In the genomic region with DNA sequence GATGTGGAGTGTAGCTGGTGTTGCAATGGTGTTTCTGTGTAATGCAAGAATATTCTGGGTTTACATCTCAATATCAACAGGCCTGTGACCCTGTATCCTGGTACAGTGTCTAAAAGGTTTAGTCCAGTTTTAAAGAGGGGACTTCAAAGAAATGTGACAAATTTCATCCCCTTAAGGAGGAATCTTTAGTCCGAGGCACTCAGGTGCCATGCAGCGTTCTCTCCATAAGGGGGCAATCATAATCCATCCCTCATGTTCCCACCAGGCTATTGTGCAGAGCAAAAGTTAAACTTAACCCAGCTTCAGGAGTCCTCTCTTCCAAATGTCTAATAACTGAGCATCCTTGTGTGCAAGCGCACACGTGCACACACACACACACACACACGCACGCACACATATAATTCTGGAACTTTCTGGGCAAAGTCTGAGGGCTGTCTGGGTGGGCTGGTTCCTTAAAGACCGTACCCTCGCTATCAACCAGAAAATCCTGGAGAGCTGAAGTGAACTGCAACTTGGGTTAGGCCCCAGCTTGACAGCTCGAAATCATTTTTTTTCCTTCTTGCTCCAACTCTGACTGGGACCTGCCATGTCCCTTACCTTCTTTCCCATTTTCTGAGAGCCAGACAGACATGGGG, we compare ENCODE assay signal across 9 cellular contexts. TPM values are rescaled to one million over a fixed set of nuclear protein-coding genes. Genes with fewer than 3 reads are reported as not detected.
A peak's percentile ranks its signal among the peaks of the same experiment; 100 is the strongest.
DNase-seq lines count a peak whose midpoint lies in the region; ATAC-seq and TF ChIP-seq lines count a peak whose summit lies in the region.
"Had no signal": no experiment of that assay in that cellular context is flagged by ENCODE, and none has a peak within 500 bp of the region (broad histone marks: within the 10 kb centered on the region; RNA-seq: fewer than 3 reads in every experiment).

No MANE protein-coding gene starts in this region.

- no peak overlapping the region for H2AFZ ChIP-seq in SU-DHL-6 (ENCODE audit: low read depth, low read length, severe bottlenecking)

- no peak overlapping the region for H3K9ac ChIP-seq in SU-DHL-6 (ENCODE audit: low read length)

- H3K4me2 ChIP-seq in SU-DHL-6 (ENCODE audit: low read depth, low read length, poor library complexity, severe bottlenecking), result no peak overlapping the region

- H3F3A ChIP-seq in SU-DHL-6 (ENCODE audit: insufficient read depth), result no peaks in the 10 kb centered on the region

- H4K20me1 ChIP-seq in SU-DHL-6 (ENCODE audit: low read depth, low read length), result no peaks in the 10 kb centered on the region

- no peak overlapping the region for H3K4me3 ChIP-seq in SU-DHL-6 (ENCODE audit: insufficient read depth, low read length, poor library complexity, severe bottlenecking)

- peak; percentile 43 for DNase-seq in NCI-H748 (lab: John Stamatoyannopoulos, UW; ENCODE audit: unreplicated experiment)
- no peak for DNase-seq in NCI-H748 treated with DMSO at 0.1 percent for 48 hours (lab: John Stamatoyannopoulos, UW)
- DNase-seq in foreskin keratinocyte, result no peak
- peak; percentile 27 for DNase-seq in progenitor cell of endocrine pancreas (ENCODE audit: low spot score, unreplicated experiment)
- DNase-seq in ureter (ENCODE audit: low spot score), result no peak

- H3K9me3 Mint-ChIP-seq in progenitor cell of endocrine pancreas (ENCODE audit: low read depth), result no peaks in the 10 kb centered on the region

- H3K36me3 ChIP-seq in SU-DHL-6 (ENCODE audit: low read length), result no peaks in the 10 kb centered on the region

- no peak overlapping the region for H3K27ac Mint-ChIP-seq in progenitor cell of endocrine pancreas
- H3K27ac Mint-ChIP-seq: activated naive CD8-positive, alpha-beta T cell had no signal

- H3K4me3 Mint-ChIP-seq in progenitor cell of endocrine pancreas (ENCODE audit: low read depth), result no peak overlapping the region
- H3K4me3 Mint-ChIP-seq: activated naive CD8-positive, alpha-beta T cell had no signal

- H3K4me1 Mint-ChIP-seq in progenitor cell of endocrine pancreas (ENCODE audit: low read depth), result peaks cover 6% of the 10 kb centered on the region

- TF ChIP-seq CTCF in LNCAP (IDR thresholded peaks at IDR 0.05) (peak; percentile 85), SU-DHL-6 (IDR thresholded peaks at IDR 0.05; ENCODE audit: insufficient read depth, low read length, poor library complexity, severe bottlenecking) (peak; percentile 75), foreskin keratinocyte (conservative IDR thresholded peaks at IDR 0.05) (peak; percentile 75), progenitor cell of endocrine pancreas (IDR thresholded peaks at IDR 0.05; ENCODE audit: unreplicated experiment) (peak; percentile 85)

- H3K27ac ChIP-seq in SU-DHL-6 (ENCODE audit: low read depth, low read length), result no peak overlapping the region
- no peak overlapping the region for H3K27ac ChIP-seq in foreskin keratinocyte

- no peaks in the 10 kb centered on the region for H3K9me3 ChIP-seq in SU-DHL-6 (ENCODE audit: insufficient read depth, low read length)

- no peaks in the 10 kb centered on the region for H3K79me2 ChIP-seq in SU-DHL-6 (ENCODE audit: insufficient read depth, low read length)

- no peaks in the 10 kb centered on the region for H3K9me2 ChIP-seq in SU-DHL-6 (replicated peaks; ENCODE audit: insufficient read depth, low read length)

- no peaks in the 10 kb centered on the region for H3K27me3 ChIP-seq in SU-DHL-6 (ENCODE audit: low read length)
- H3K27me3 ChIP-seq in foreskin keratinocyte, result no peaks in the 10 kb centered on the region

- H3K27me3 Mint-ChIP-seq in progenitor cell of endocrine pancreas, result peaks cover 16% of the 10 kb centered on the region
- H3K27me3 Mint-ChIP-seq: activated naive CD8-positive, alpha-beta T cell had no signal

- H3K36me3 Mint-ChIP-seq in progenitor cell of endocrine pancreas (ENCODE audit: insufficient read depth), result no peaks in the 10 kb centered on the region
- H3K36me3 Mint-ChIP-seq: activated naive CD8-positive, alpha-beta T cell had no signal

- no peaks in the 10 kb centered on the region for H3K4me1 ChIP-seq in foreskin keratinocyte

- peak; percentile 61 for ATAC-seq in foreskin keratinocyte
- ATAC-seq in GM21515 (IDR thresholded peaks at IDR 0.05; ENCODE audit: unreplicated experiment), result no peak

RNA-seq across cellular contexts. Expression of a gene that starts 46.0 kb away (rescaled TPM):
- total RNA-seq in foreskin keratinocyte, result not detected in 2 replicates
- not detected in 2 replicates for polyA plus RNA-seq in foreskin keratinocyte
- 7.1 and 8.4 TPM in 2 replicates for total RNA-seq in progenitor cell of endocrine pancreas
- 0.05 TPM for total RNA-seq in ureter

Comparison
In these comparisons a context has a peak if more than half of its experiments do, and no peak if none do; other contexts are left out.
1. DNase-seq: peak in NCI-H748 (single experiment) and progenitor cell of endocrine pancreas (single experiment); none in NCI-H748 treated with DMSO at 0.1 percent for 48 hours (single experiment), foreskin keratinocyte (0 of 2) and ureter (single experiment).
2. Peak in every context shown above with its lines, with median percentiles within 50 percentile points of each other: CTCF ChIP-seq.